Comparison of ENCODE assay signal across 11 cellular contexts in the genomic region with DNA sequence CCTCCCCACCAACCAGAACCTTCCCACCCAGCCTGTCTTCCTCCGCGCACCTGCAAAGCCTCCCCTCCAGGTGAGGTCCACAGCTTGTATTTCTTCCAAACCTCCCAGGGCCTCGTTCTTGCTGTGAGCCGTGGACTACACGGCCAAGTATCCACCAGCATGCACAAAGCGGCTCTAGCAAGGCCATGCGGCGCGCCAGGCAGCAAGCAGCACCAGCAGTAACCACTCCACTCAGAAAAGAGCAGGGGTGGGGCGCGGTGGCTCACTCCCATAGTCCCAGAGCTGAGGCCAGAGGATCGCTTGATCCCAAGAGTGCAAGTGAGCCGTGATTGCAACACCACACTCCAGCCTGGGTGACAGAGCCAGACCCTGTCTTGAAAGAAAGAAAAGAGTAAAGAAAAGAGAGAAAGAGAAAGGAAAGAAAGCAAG. TPM values are rescaled to one million over a fixed set of nuclear protein-coding genes. Genes with fewer than 3 reads are reported as not detected.
DNase-seq lines count a peak whose midpoint lies in the region; ATAC-seq and TF ChIP-seq lines count a peak whose summit lies in the region.
"Had no signal": no experiment of that assay in that cellular context is flagged by ENCODE, and none has a peak within 500 bp of the region (broad histone marks: within the 10 kb centered on the region; RNA-seq: fewer than 3 reads in every experiment).

No MANE protein-coding gene starts in this region.

- H3K9me3 Mint-ChIP-seq in CD8-positive, alpha-beta T cell, result no peaks in the 10 kb centered on the region
- H3K9me3 Mint-ChIP-seq: naive B cell had no signal

- H3K79me2 ChIP-seq in ACC112 (ENCODE audit: control insufficient read depth, insufficient read depth, low read length, unreplicated experiment) (peaks cover 8% of the 10 kb centered on the region), OCI-LY7 (ENCODE audit: insufficient read depth, low read depth, low read length) (no peaks in the 10 kb centered on the region), neural cell (replicated peaks; ENCODE audit: insufficient read depth, low read length) (peaks cover 15% of the 10 kb centered on the region), PC-9 (ENCODE audit: low read depth) (no peaks in the 10 kb centered on the region)

- H3K9ac ChIP-seq in neural cell (ENCODE audit: low read length), result peak overlapping the region; percentile 56

- H3K9me3 ChIP-seq in OCI-LY7 (ENCODE audit: low read length), result no peaks in the 10 kb centered on the region
- no peaks in the 10 kb centered on the region for H3K9me3 ChIP-seq in neural cell (ENCODE audit: low read length)
- H3K9me3 ChIP-seq in PC-9 (ENCODE audit: insufficient read depth, low read depth), result no peaks in the 10 kb centered on the region
- no peaks in the 10 kb centered on the region for H3K9me3 ChIP-seq in CD8-positive, alpha-beta T cell (ENCODE audit: low read length)

- ATAC-seq in GM21529 (IDR thresholded peaks at IDR 0.05; ENCODE audit: unreplicated experiment), result no peak
- ATAC-seq in CD8-positive, alpha-beta T cell, result no peak

- POLR2A ChIA-PET in OCI-LY7 (lab: Charles Lee), result no interaction called here
- POLR2A ChIA-PET in PC-9 (lab: Charles Lee; ENCODE audit: unreplicated experiment), result no interaction called here
- POLR2A ChIA-PET in CD8-positive, alpha-beta T cell (lab: Charles Lee), result no interaction called here

- H4K20me1 ChIP-seq in OCI-LY7 (ENCODE audit: insufficient read depth, low read length) (no peaks in the 10 kb centered on the region), neural cell (ENCODE audit: insufficient read depth) (no peaks in the 10 kb centered on the region), PC-9 (ENCODE audit: insufficient read depth) (no peaks in the 10 kb centered on the region)

- CTCF ChIA-PET in OCI-LY7 (lab: Charles Lee; ENCODE audit: unreplicated experiment), result no interaction called here
- CTCF ChIA-PET in PC-9 (lab: Charles Lee), result interaction anchor here (0.6 kb wide), 1 partner anchor 96 kb away, joined by 3 read pairs; no protein-coding TSS in a partner anchor
- CTCF ChIA-PET in CD8-positive, alpha-beta T cell (lab: Charles Lee), result no interaction called here

- peaks cover 22% of the 10 kb centered on the region for H3K4me1 Mint-ChIP-seq in CD8-positive, alpha-beta T cell (ENCODE audit: low read depth)

- H3F3A ChIP-seq in neural cell (ENCODE audit: insufficient read depth, low read length, poor library complexity, severe bottlenecking) (no peaks in the 10 kb centered on the region), PC-9 (ENCODE audit: insufficient read depth, low read depth) (no peaks in the 10 kb centered on the region)

- intact Hi-C loops in OCI-LY7 (cut with micrococcal nuclease; ENCODE audit: unreplicated experiment) (no loop called here), head of caudate nucleus (cut with DNase I) (no loop called here), PC-9 (cut with micrococcal nuclease; ENCODE audit: unreplicated experiment) (no loop called here)
- intact Hi-C loops in CD8-positive, alpha-beta T cell (cut with DNase I, micrococcal nuclease), result no loop called here

- H3K36me3 ChIP-seq in ACC112 (ENCODE audit: insufficient read depth, low read length) (no peaks in the 10 kb centered on the region), OCI-LY7 (ENCODE audit: insufficient read depth, low read length) (no peaks in the 10 kb centered on the region), neural cell (ENCODE audit: insufficient read depth, low read length) (no peaks in the 10 kb centered on the region), PC-9 (ENCODE audit: low read depth) (no peaks in the 10 kb centered on the region)
- H3K36me3 ChIP-seq in CD8-positive, alpha-beta T cell (ENCODE audit: insufficient read depth, low read length), result no peaks in the 10 kb centered on the region

- H2AFZ ChIP-seq in ACC112 (ENCODE audit: low read length, unreplicated experiment) (no peak overlapping the region), OCI-LY7 (ENCODE audit: low read length) (peak overlapping the region; percentile 56; the same call in 1 of the 2 replicates), neural cell (ENCODE audit: low read depth, low read length) (peak overlapping the region; percentile 32), PC-9 (no peak overlapping the region)

- no peak overlapping the region for H3K27ac ChIP-seq in ACC112 (ENCODE audit: low read depth, low read length)
- no peak overlapping the region for H3K27ac ChIP-seq in OCI-LY7 (ENCODE audit: low read depth, low read length, poor library complexity, severe bottlenecking)
- peak overlapping the region; percentile 59 for H3K27ac ChIP-seq in neural cell (ENCODE audit: low read length)
- no peak overlapping the region for H3K27ac ChIP-seq in PC-9
- no peak overlapping the region for H3K27ac ChIP-seq in CD8-positive, alpha-beta T cell (ENCODE audit: low read depth, low read length)

- H3K27me3 ChIP-seq in ACC112 (ENCODE audit: insufficient read depth, low read length), result peaks cover 12% of the 10 kb centered on the region; the same call in 1 of the 2 replicates
- H3K27me3 ChIP-seq in neural cell (ENCODE audit: insufficient read depth, low read depth, low read length), result no peaks in the 10 kb centered on the region
- H3K27me3 ChIP-seq in PC-9 (ENCODE audit: insufficient read depth, low read depth), result peaks cover 50% of the 10 kb centered on the region
- peaks cover 51% of the 10 kb centered on the region for H3K27me3 ChIP-seq in CD8-positive, alpha-beta T cell (ENCODE audit: insufficient read depth, low read length)

- 0 out of 2 replicates have a peak overlapping the region, but pooled peaks have one; percentile 21 for H3K4me3 ChIP-seq in ACC112 (ENCODE audit: low read depth, low read length)
- peak overlapping the region; percentile 1 for H3K4me3 ChIP-seq in OCI-LY7 (ENCODE audit: low read depth, low read length, poor library complexity, severe bottlenecking)
- peak overlapping the region; percentile 40 for H3K4me3 ChIP-seq in neural cell (ENCODE audit: low read length)
- no peak overlapping the region for H3K4me3 ChIP-seq in PC-9
- no peak overlapping the region for H3K4me3 ChIP-seq in CD8-positive, alpha-beta T cell (ENCODE audit: low read depth, low read length)

- H3K36me3 Mint-ChIP-seq in CD8-positive, alpha-beta T cell, result no peaks in the 10 kb centered on the region
- H3K36me3 Mint-ChIP-seq: CD8-positive, alpha-beta memory T cell had no signal

- H3K27me3 Mint-ChIP-seq in CD8-positive, alpha-beta T cell (ENCODE audit: low read depth), result peaks cover 71% of the 10 kb centered on the region

- no peaks in the 10 kb centered on the region for H3K9me2 ChIP-seq in OCI-LY7 (ENCODE audit: insufficient read depth, low read length)
- H3K9me2 ChIP-seq in neural cell (ENCODE audit: insufficient read depth, low read length), result no peaks in the 10 kb centered on the region
- H3K9me2 ChIP-seq in PC-9 (ENCODE audit: insufficient read depth), result no peaks in the 10 kb centered on the region

- TF ChIP-seq RAD21 in neural cell (conservative IDR thresholded peaks at IDR 0.05), result no peak

- H3K4me1 ChIP-seq in ACC112 (ENCODE audit: control insufficient read depth, insufficient read depth, low read length, unreplicated experiment) (peaks cover 5% of the 10 kb centered on the region), OCI-LY7 (ENCODE audit: insufficient read depth, low read length, poor library complexity, severe bottlenecking) (peaks cover 53% of the 10 kb centered on the region), PC-9 (replicated peaks; ENCODE audit: insufficient read depth) (no peaks in the 10 kb centered on the region)
- peaks cover 24% of the 10 kb centered on the region for H3K4me1 ChIP-seq in CD8-positive, alpha-beta T cell (ENCODE audit: insufficient read depth, low read length)

- BruUV-seq in OCI-LY7 (replicated peaks; lab: Mats Ljungman, UMichigan), result no TSS peak
- BruUV-seq in PC-9 (replicated peaks; lab: Mats Ljungman, UMichigan), result no TSS peak

- TF ChIP-seq CTCF in OCI-LY7 (conservative IDR thresholded peaks at IDR 0.05; ENCODE audit: low read length) (no peak), neural cell (IDR thresholded peaks at IDR 0.05; ENCODE audit: poor library complexity, severe bottlenecking) (no peak), PC-9 (conservative IDR thresholded peaks at IDR 0.05) (no peak)
- TF ChIP-seq CTCF in CD8-positive, alpha-beta T cell (IDR thresholded peaks at IDR 0.05), result no peak

- no peak overlapping the region for H3K27ac Mint-ChIP-seq in CD8-positive, alpha-beta T cell

- peak overlapping the region; percentile 33 for H3K4me2 ChIP-seq in OCI-LY7 (ENCODE audit: low read length)
- H3K4me2 ChIP-seq in neural cell (ENCODE audit: low read length), result no peak overlapping the region
- H3K4me2 ChIP-seq in PC-9, result no peak overlapping the region

- no peak overlapping the region for H3K4me3 Mint-ChIP-seq in CD8-positive, alpha-beta T cell
- H3K4me3 Mint-ChIP-seq: naive B cell had no signal

- TF ChIP-seq EP300 in neural cell (conservative IDR thresholded peaks at IDR 0.05; ENCODE audit: poor library complexity, severe bottlenecking), result no peak

- DNase-seq in OCI-LY7 (ENCODE audit: low spot score), result no peak
- DNase-seq in head of caudate nucleus, result peak in 34 of 42 donors; percentile 24 to 78 (median 50)
- no peak for DNase-seq in NCI-H2029 treated with DMSO at 0.1 percent for 48 hours (lab: John Stamatoyannopoulos, UW)
- no peak for DNase-seq in PC-9
- DNase-seq in CD8-positive, alpha-beta T cell, result no peak
- DNase-seq: CD8-positive, alpha-beta memory T cell; cortex of kidney; naive B cell had no signal

TF ChIP-seq in neural cell, 6 proteins besides CTCF, POLR2A, EP300 and RAD21 (continues in another document):
- TF ChIP-seq POLR2AphosphoS5 (IDR thresholded peaks at IDR 0.05) (no peak), MXI1 (conservative IDR thresholded peaks at IDR 0.05; ENCODE audit: poor library complexity, severe bottlenecking) (no peak), EZH2 (IDR thresholded peaks at IDR 0.05; ENCODE audit: borderline replicate concordance, insufficient read depth, low read length, poor library complexity, severe bottlenecking) (no peak), SMC3 (conservative IDR thresholded peaks at IDR 0.05; ENCODE audit: poor library complexity) (no peak)

RNA-seq across cellular contexts. Expression of a gene that starts 4.7 kb away (rescaled TPM):
- total RNA-seq in OCI-LY7 (2014; rRNA removed; shearing (Covaris generic)), result 0.09 TPM in 1 of 2 replicates, not detected in the other
- total RNA-seq in OCI-LY7 (2022) (0.10 TPM in 1 of 2 replicates, not detected in the other), PC-9 (2021) (3.9 and 4.2 TPM in 2 replicates)
- 0.84 and 2.4 TPM in 2 replicates for polyA plus RNA-seq in neural cell
- polyA minus RNA-seq in neural cell, result 1.7 and 2.2 TPM in 2 replicates
- total RNA-seq in CD8-positive, alpha-beta T cell, result not detected
- total RNA-seq: CD8-positive, alpha-beta memory T cell had no signal
- polyA plus RNA-seq: CD8-positive, alpha-beta memory T cell had no signal

RNA-seq across cellular contexts. Expression of a gene that starts 20.1 kb away (rescaled TPM):
- 1.0 and 1.5 TPM in 2 replicates for total RNA-seq in OCI-LY7 (2014; rRNA removed; shearing (Covaris generic))
- total RNA-seq in OCI-LY7 (2022) (4.3 and 4.9 TPM in 2 replicates), PC-9 (2021) (not detected in 2 replicates)
- 16.1 and 17.2 TPM in 2 replicates for polyA plus RNA-seq in neural cell
- polyA minus RNA-seq in neural cell, result 27.9 and 29.0 TPM in 2 replicates
- under 1 TPM in 1 of 2 experiments, not detected in 1; 0.08 TPM for total RNA-seq in CD8-positive, alpha-beta T cell
- total RNA-seq: CD8-positive, alpha-beta memory T cell had no signal
- polyA plus RNA-seq: CD8-positive, alpha-beta memory T cell had no signal

Comparison
In these comparisons a context has a peak if more than half of its experiments do, and no peak if none do; other contexts are left out.
1. H2AFZ ChIP-seq: peak in OCI-LY7 (single experiment) and neural cell (single experiment); none in ACC112 (single experiment) and PC-9 (single experiment).
2. H3K4me3 ChIP-seq: peak in ACC112 (single experiment), OCI-LY7 (single experiment) and neural cell (single experiment); none in PC-9 (single experiment) and CD8-positive, alpha-beta T cell (single experiment).
3. DNase-seq: peak in head of caudate nucleus (34 of 42); none in OCI-LY7 (single experiment), NCI-H2029 treated with DMSO at 0.1 percent for 48 hours (single experiment), PC-9 (0 of 2) and CD8-positive, alpha-beta T cell (0 of 7).